Comparison of ENCODE assay signal across 4 cellular contexts in the genomic region with DNA sequence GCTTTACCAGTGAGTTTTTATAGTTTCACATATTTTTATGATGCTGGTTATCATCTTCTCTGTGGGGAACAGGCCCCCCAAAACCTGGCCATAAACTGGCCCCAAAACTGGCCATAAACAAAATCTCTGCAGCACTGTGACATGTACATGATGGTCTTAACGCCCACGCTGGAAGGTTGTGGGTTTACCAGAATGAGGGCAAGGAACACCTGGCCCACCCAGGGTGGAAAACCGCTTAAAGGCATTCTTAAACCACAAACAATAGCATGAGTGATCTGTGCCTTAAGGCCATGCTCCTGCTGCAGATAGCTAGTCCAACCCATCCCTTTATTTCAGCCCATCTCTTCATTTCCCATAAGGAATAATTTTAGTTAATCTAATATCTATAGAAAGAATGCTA. TPM values are rescaled to one million over a fixed set of nuclear protein-coding genes. Genes with fewer than 3 reads are reported as not detected.
"Had no signal": no experiment of that assay in that cellular context is flagged by ENCODE, and none has a peak within 500 bp of the region (broad histone marks: within the 10 kb centered on the region; RNA-seq: fewer than 3 reads in every experiment).

No MANE protein-coding gene starts in this region.

RNA-seq across cellular contexts. Expression of gene PM20D1, which starts 40.7 kb away (rescaled TPM):
- total RNA-seq: OCI-LY7, PC-3, Peyer's patch had no signal

RNA-seq across cellular contexts. Expression of gene SLC26A9, which starts 52.6 kb away (rescaled TPM):
- total RNA-seq: OCI-LY7; PC-3; Peyer's patch; T-helper 1 cell treated with Interleukin-12 subunit alpha and Interleukin-12 subunit beta and Interleukin-4 antibody, amounts not matched to agents 30 ng/mL and 1 ng/mL, for 36 hours had no signal
